In the genomic region with DNA sequence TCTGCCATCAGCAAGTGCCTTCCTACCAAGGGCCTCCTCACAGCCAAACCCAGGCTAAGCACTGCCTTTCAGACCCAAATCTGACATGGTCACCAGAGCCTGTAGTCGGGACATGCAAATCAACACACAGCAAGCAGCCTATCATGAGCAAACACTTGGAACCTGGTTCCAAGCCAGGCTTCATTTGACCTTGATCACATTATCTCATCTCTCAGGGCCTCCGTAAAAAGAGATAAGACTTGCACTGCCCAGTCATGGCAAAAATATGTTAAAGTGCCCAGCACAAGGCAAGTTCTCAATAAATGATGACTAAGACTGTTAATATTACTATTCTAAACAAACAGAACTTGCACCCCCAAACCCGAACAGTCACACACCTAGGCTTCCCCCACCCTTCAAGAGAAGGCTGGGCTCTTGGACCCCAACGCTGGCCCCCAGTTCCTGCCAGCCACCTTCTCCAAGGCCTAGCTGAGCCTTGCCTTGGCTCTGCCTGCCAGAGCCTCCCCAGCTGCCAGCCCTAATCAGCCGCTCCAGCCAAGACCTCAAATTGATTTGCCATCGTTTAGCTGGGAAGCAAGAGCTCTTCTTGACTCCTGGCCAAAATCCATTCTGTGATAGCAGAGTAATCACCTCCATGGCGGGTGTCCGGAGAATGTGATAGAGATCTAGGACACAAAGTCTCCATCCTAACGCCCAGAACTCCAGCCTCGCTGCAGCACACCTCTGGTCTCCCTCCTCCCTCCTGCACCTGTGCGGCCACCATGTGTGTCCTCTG, we compare ENCODE assay signal across 17 cellular contexts. TPM values are rescaled to one million over a fixed set of nuclear protein-coding genes. Genes with fewer than 3 reads are reported as not detected.
A peak's percentile ranks its signal among the peaks of the same experiment; 100 is the strongest.
DNase-seq lines count a peak whose midpoint lies in the region; ATAC-seq, FAIRE-seq and TF ChIP-seq lines count a peak whose summit lies in the region.
"Had no signal": no experiment of that assay in that cellular context is flagged by ENCODE, and none has a peak within 500 bp of the region (broad histone marks: within the 10 kb centered on the region; RNA-seq: fewer than 3 reads in every experiment).

No MANE protein-coding gene starts in this region.

- no peak overlapping the region for H3K4me2 ChIP-seq in K562 (ENCODE audit: insufficient read depth, low read length)

- TF ChIP-seq CTCF in cardiac muscle cell (IDR thresholded peaks at IDR 0.05; ENCODE audit: low read depth, low read length) = no peak
- no peak for TF ChIP-seq CTCF in K562 (IDR thresholded peaks at IDR 0.05 in 2 of 3, conservative IDR thresholded peaks at IDR 0.05 in 1 of 3; ENCODE audit: insufficient read depth in 2 of 3, low read depth in 1 of 3, low read length in 3 of 3)
- no peak for TF ChIP-seq CTCF in type B pancreatic cell (conservative IDR thresholded peaks at IDR 0.05)
- TF ChIP-seq CTCF in activated CD8-positive, alpha-beta T cell treated with anti-CD3 and anti-CD28 coated beads for 36 hours (IDR thresholded peaks at IDR 0.05) = no peak
- TF ChIP-seq CTCF in testis (IDR thresholded peaks at IDR 0.05) = no peak

- H3K27ac ChIP-seq in cardiac muscle cell (peak overlapping the region; percentile 38), K562 (ENCODE audit: extremely low read depth, low read depth, low read length) (no peak overlapping the region), testis (no peak overlapping the region)
- H3K27ac ChIP-seq: breast epithelium, lower lobe of right lung, SJSA1 had no signal

- POLR2A ChIA-PET in K562 (lab: Yijun Ruan, JAX) = interaction anchor here (1.1 kb wide), 1 partner anchor 18 kb away, joined by 3 read pairs; the partner anchor contains the start of gene CPLX2
- POLR2A ChIA-PET in activated CD8-positive, alpha-beta T cell treated with anti-CD3 and anti-CD28 coated beads for 36 hours (lab: Charles Lee) = no interaction called here

- H3K4me3 Mint-ChIP-seq in type B pancreatic cell = peak overlapping the region; percentile 21
- H3K4me3 Mint-ChIP-seq in activated CD8-positive, alpha-beta T cell treated with anti-CD3 and anti-CD28 coated beads for 36 hours = no peak overlapping the region

- H3K79me2 ChIP-seq in K562 (ENCODE audit: control insufficient read depth, insufficient read depth, low read length) = no peaks in the 10 kb centered on the region

- DNase-seq in cardiac muscle cell (ENCODE audit: low read depth in 1 of 2, low spot score in 1 of 2) = peak in 1 of 2 donors; percentile 60
- no peak for DNase-seq in Right ventricle myocardium superior
- DNase-seq in NCI-H345 treated with DMSO at 0.1 percent for 48 hours (lab: John Stamatoyannopoulos, UW; ENCODE audit: unreplicated experiment) = peak; percentile 26
- DNase-seq in K562 (ENCODE audit: extremely low read depth in 1 of 4, low spot score in 3 of 4) = peak in 1 of 4 experiments; percentile 10
- DNase-seq in type B pancreatic cell (ENCODE audit: extremely low spot score, unreplicated experiment) = no peak
- DNase-seq in activated CD8-positive, alpha-beta T cell treated with anti-CD3 and anti-CD28 coated beads for 36 hours = no peak
- DNase-seq in activated CD4-positive, alpha-beta T cell treated with anti-CD3 and anti-CD28 coated beads, Interleukin-2, amount 50 U/mL, for 4 hours = no peak
- DNase-seq in testis = no peak
- DNase-seq: activated effector memory CD4-positive, alpha-beta T cell treated with anti-CD3 and anti-CD28 coated beads, Interleukin-2, amount 50 U/mL, for 16 hours; lower lobe of right lung; NCI-H524 treated with DMSO at 0.1 percent for 48 hours; stimulated activated CD4-positive, alpha-beta T cell treated with anti-CD3 and anti-CD28 coated beads, Interleukin-15, amount 100 ng/mL, for 24 hours had no signal

- intact Hi-C loops in Right ventricle myocardium superior (cut with DNase I) = no loop called here
- intact Hi-C loops in K562 (cut with micrococcal nuclease) = no loop called here
- intact Hi-C loops in activated CD8-positive, alpha-beta T cell treated with anti-CD3 and anti-CD28 coated beads for 36 hours (cut with micrococcal nuclease) = no loop called here
- intact Hi-C loops in testis (cut with DNase I; ENCODE audit: low total_unique reads) = no loop called here

- TF ChIP-seq EP300 in K562 (IDR thresholded peaks at IDR 0.05; ENCODE audit: low read length) = no peak

- no peaks in the 10 kb centered on the region for H3K9me1 ChIP-seq in K562 (ENCODE audit: control insufficient read depth, insufficient read depth, low read length)

- CTCF ChIA-PET in K562 (lab: Yijun Ruan, JAX; ENCODE audit: low intra/inter-chr PET ratio) = no interaction called here
- CTCF ChIA-PET in activated CD8-positive, alpha-beta T cell treated with anti-CD3 and anti-CD28 coated beads for 36 hours (lab: Charles Lee) = interaction anchor here (1.0 kb wide), 1 partner anchor 160 kb away, joined by 4 read pairs; no protein-coding TSS in a partner anchor

- H3K4me1 ChIP-seq in cardiac muscle cell (ENCODE audit: low read depth) = peaks cover 11% of the 10 kb centered on the region
- H3K4me1 ChIP-seq in K562 (replicated peaks in 1 of 2; ENCODE audit: control insufficient read depth in 2 of 2, insufficient read depth in 2 of 2, low read length in 2 of 2) = peaks cover 0 to 3% of the 10 kb centered on the region in 2 experiments; a peak in 2 of 5 replicates
- no peaks in the 10 kb centered on the region for H3K4me1 ChIP-seq in testis
- H3K4me1 ChIP-seq: breast epithelium, lower lobe of right lung, SJSA1 had no signal

- H3K9me3 ChIP-seq in cardiac muscle cell (ENCODE audit: low read depth) (no peaks in the 10 kb centered on the region), K562 (replicated peaks; ENCODE audit: control insufficient read depth, insufficient read depth, low read depth, low read length) (no peaks in the 10 kb centered on the region), testis (no peaks in the 10 kb centered on the region)
- H3K9me3 ChIP-seq: lower lobe of right lung, SJSA1 had no signal

- WGBS in K562 (ENCODE audit: insufficient coverage, low coverage, missing lambda C conversion rate) = 4% methylated on average over 11 of the region's 11 CpGs
- 44 to 65% methylated on average over 7 to 11 of the region's 11 CpGs for WGBS in testis, 2 donors

- no peak for TF ChIP-seq RAD21 in K562 (CRISPR knock-in tag; conservative IDR thresholded peaks at IDR 0.05 in 1 of 2, IDR thresholded peaks at IDR 0.05 in 1 of 2)

- no peaks in the 10 kb centered on the region for H3K27me3 ChIP-seq in cardiac muscle cell
- peaks cover 18 to 61% of the 10 kb centered on the region in 2 experiments; a peak in 3 of 5 replicates for H3K27me3 ChIP-seq in K562 (ENCODE audit: control insufficient read depth in 2 of 2, insufficient read depth in 2 of 2, low read length in 2 of 2)
- no peaks in the 10 kb centered on the region for H3K27me3 ChIP-seq in testis
- H3K27me3 ChIP-seq: breast epithelium had no signal

- peaks cover 11% of the 10 kb centered on the region for H4K20me1 ChIP-seq in K562 (replicated peaks; ENCODE audit: control insufficient read depth, insufficient read depth, low read length)

- TF ChIP-seq POLR2A in K562 (conservative IDR thresholded peaks at IDR 0.05) (no peak), testis (IDR thresholded peaks at IDR 0.05) (no peak)

- peak; percentile 37 for FAIRE-seq in K562 (lab: Jason Lieb, UNC)
- FAIRE-seq: GM18507 had no signal

- no TSS peak for BruUV-seq in K562 (replicated peaks; lab: Mats Ljungman, UMichigan)

- no peaks in the 10 kb centered on the region for H3K9me3 Mint-ChIP-seq in type B pancreatic cell
- H3K9me3 Mint-ChIP-seq in activated CD8-positive, alpha-beta T cell treated with anti-CD3 and anti-CD28 coated beads for 36 hours = no peaks in the 10 kb centered on the region

- no peak overlapping the region for H3K9ac ChIP-seq in K562 (ENCODE audit: insufficient read depth in 1 of 2, low read depth in 2 of 2, low read length in 2 of 2)

- no peaks in the 10 kb centered on the region for H3K36me3 Mint-ChIP-seq in type B pancreatic cell
- no peaks in the 10 kb centered on the region for H3K36me3 Mint-ChIP-seq in activated CD8-positive, alpha-beta T cell treated with anti-CD3 and anti-CD28 coated beads for 36 hours (ENCODE audit: low read depth)

- no peak overlapping the region for H2AFZ ChIP-seq in K562 (ENCODE audit: low read depth, low read length)

- no peaks in the 10 kb centered on the region for H3K4me1 Mint-ChIP-seq in type B pancreatic cell (ENCODE audit: unreplicated experiment)
- peaks cover 3% of the 10 kb centered on the region for H3K4me1 Mint-ChIP-seq in activated CD8-positive, alpha-beta T cell treated with anti-CD3 and anti-CD28 coated beads for 36 hours (ENCODE audit: low read depth)

- H3K4me3 ChIP-seq in cardiac muscle cell (no peak overlapping the region), K562 (no peak overlapping the region), testis (no peak overlapping the region)
- H3K4me3 ChIP-seq: breast epithelium, lower lobe of right lung, SJSA1 had no signal

- in situ Hi-C loops in K562 (cut with MboI) = no loop called here

- ATAC-seq in Right ventricle myocardium superior (ENCODE audit: poor library complexity) (no peak), K562 (no peak)
- ATAC-seq in activated CD8-positive, alpha-beta T cell treated with anti-CD3 and anti-CD28 coated beads for 36 hours = no peak
- ATAC-seq: lower lobe of right lung had no signal

- no peak overlapping the region for H3K27ac Mint-ChIP-seq in type B pancreatic cell
- no peak overlapping the region for H3K27ac Mint-ChIP-seq in activated CD8-positive, alpha-beta T cell treated with anti-CD3 and anti-CD28 coated beads for 36 hours

- H3K36me3 ChIP-seq in cardiac muscle cell = no peaks in the 10 kb centered on the region
- no peaks in the 10 kb centered on the region for H3K36me3 ChIP-seq in K562 (ENCODE audit: control insufficient read depth, insufficient read depth, low read length)
- H3K36me3 ChIP-seq in testis (ENCODE audit: low read depth, missing control alignments) = no peaks in the 10 kb centered on the region
- H3K36me3 ChIP-seq: breast epithelium, lower lobe of right lung, SJSA1 had no signal

- peaks cover 11% of the 10 kb centered on the region for H3K27me3 Mint-ChIP-seq in type B pancreatic cell
- no peaks in the 10 kb centered on the region for H3K27me3 Mint-ChIP-seq in activated CD8-positive, alpha-beta T cell treated with anti-CD3 and anti-CD28 coated beads for 36 hours

RNA-seq across cellular contexts. Expression of gene CPLX2, which starts 18.7 kb away (rescaled TPM):
- total RNA-seq in cardiac muscle cell (0.04 TPM in 1 of 2 replicates, not detected in the other), Right ventricle myocardium superior (not detected), K562 (2014; rRNA removed) (not detected in 2 replicates), K562 (2014; rRNA removed; fragmentation: Illumina TruSeq; extraction: Trizol) (not detected in 2 replicates), K562 (2015; rRNA removed; fragmentation: Illumina TruSeq; extraction: Trizol) (not detected in 2 replicates), K562 (2021) (0.04 TPM in 1 of 2 replicates, not detected in the other), type B pancreatic cell (ENCODE audit: low replicate concordance) (2.4 and 5.5 TPM in 2 replicates), testis (1 to 10 TPM; 1.7 to 2.4 TPM)
- polyA plus RNA-seq in cardiac muscle cell (0.38 and 0.56 TPM in 2 replicates), K562 (2011; rRNA removed) (not detected in 2 replicates), K562 (2014; fragmentation: Illumina TruSeq; extraction: Trizol) (not detected in 2 replicates), K562 (2014; fragmentation: Nextera tagmentation; extraction: Ambion mirVana) (not detected), K562 (2014; rRNA removed) (not detected in 2 replicates), testis (ENCODE audit: insufficient read depth, low read depth, low replicate concordance) (2.2 TPM)
- total RNA-seq in K562 (2011; cell fraction: chromatin; rRNA removed; ENCODE audit: low replicate concordance) = not detected in 2 replicates
- not detected in 2 replicates for total RNA-seq in K562 (2011; cell fraction: nucleolus; rRNA removed)
- not detected in 2 replicates for total RNA-seq in K562 (2011; cell fraction: nucleoplasm; rRNA removed)
- not detected in 2 replicates for polyA plus RNA-seq in K562 (2011; cell fraction: cytosol; rRNA removed)
- polyA plus RNA-seq in K562 (2011; cell fraction: nucleus; rRNA removed) = not detected in 2 replicates
- 0.01 TPM in 1 of 2 replicates, not detected in the other for polyA plus RNA-seq in K562 (2012)
- polyA minus RNA-seq in K562 (2011; rRNA and poly(A)+ RNA removed) = not detected in 2 replicates
- not detected in 2 replicates for polyA minus RNA-seq in K562 (2011; cell fraction: cytosol; rRNA and poly(A)+ RNA removed)
- not detected in 2 replicates for polyA minus RNA-seq in K562 (2011; cell fraction: nucleus; rRNA and poly(A)+ RNA removed)
- not detected for total RNA-seq in activated CD8-positive, alpha-beta T cell treated with anti-CD3 and anti-CD28 coated beads for 36 hours
- total RNA-seq: breast epithelium, G401, omental fat pad, SJSA1 had no signal
